Comparison of ENCODE assay signal across 13 cellular contexts in the genomic region with DNA sequence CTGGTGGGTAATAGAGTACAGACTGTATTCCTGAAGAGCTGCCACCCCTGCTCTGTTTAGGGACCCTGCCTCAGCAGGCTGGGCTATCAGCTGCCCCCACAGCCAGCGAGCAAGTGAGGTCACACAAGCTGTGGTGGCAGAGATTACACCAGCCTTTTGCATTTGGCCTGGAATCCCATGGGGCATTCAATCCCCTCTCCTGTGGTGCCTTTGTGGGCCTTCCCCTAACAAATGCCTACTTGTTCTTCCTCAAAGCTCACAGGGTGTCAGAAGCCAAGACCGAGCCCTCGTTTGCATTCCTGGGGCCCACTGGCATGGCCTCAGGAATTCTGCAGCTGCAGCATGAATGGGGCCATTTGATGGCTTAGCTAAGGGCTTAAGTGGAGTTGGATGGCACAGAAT.
DNase-seq lines count a peak whose midpoint lies in the region; ATAC-seq and TF ChIP-seq lines count a peak whose summit lies in the region.
"Had no signal": no experiment of that assay in that cellular context is flagged by ENCODE, and none has a peak within 500 bp of the region (broad histone marks: within the 10 kb centered on the region; RNA-seq: fewer than 3 reads in every experiment).

No MANE protein-coding gene starts in this region.

- peak; percentile 45 for DNase-seq in G401 (ENCODE audit: low spot score)
- peak; percentile 78 for DNase-seq in astrocyte of the hippocampus (ENCODE audit: low read depth, low spot score)
- DNase-seq in iPS DF 6.9 (ENCODE audit: low read depth, low spot score): peak; percentile 80
- peak; percentile 52 for DNase-seq in retinal pigment epithelial cell (ENCODE audit: low read depth)
- DNase-seq in activated naive CD4-positive, alpha-beta T cell treated with anti-CD3 and anti-CD28 coated beads for 36 hours: no peak
- no peak for DNase-seq in HK-2 (ENCODE audit: unreplicated experiment)
- no peak for DNase-seq in RPMI8226
- DNase-seq: activated naive CD4-positive, alpha-beta T cell treated with anti-CD3 and anti-CD28 coated beads, Interleukin-2, amount 10 ng/mL, durations not matched to agents 7 days and 5 days; NCI-H2171 treated with DMSO at 0.1 percent for 48 hours had no signal

- H3K27me3 Mint-ChIP-seq in activated naive CD4-positive, alpha-beta T cell treated with anti-CD3 and anti-CD28 coated beads for 36 hours (ENCODE audit: low read depth): peaks cover 13% of the 10 kb centered on the region

- H3K36me3 ChIP-seq in iPS DF 6.9 (ENCODE audit: control insufficient read depth, insufficient read depth, low read length): no peaks in the 10 kb centered on the region
- H3K36me3 ChIP-seq: pancreas had no signal

- H3K9me3 ChIP-seq in iPS DF 6.9 (ENCODE audit: control insufficient read depth, insufficient read depth, low read length): no peaks in the 10 kb centered on the region
- H3K9me3 ChIP-seq: pancreas had no signal

- no peak overlapping the region for H3K27ac ChIP-seq in iPS DF 6.9 (ENCODE audit: low read length)
- H3K27ac ChIP-seq: pancreas had no signal

- H3K36me3 Mint-ChIP-seq in activated naive CD4-positive, alpha-beta T cell treated with anti-CD3 and anti-CD28 coated beads for 36 hours (ENCODE audit: low read depth): no peaks in the 10 kb centered on the region
- H3K36me3 Mint-ChIP-seq: activated naive CD4-positive, alpha-beta T cell treated with anti-CD3 and anti-CD28 coated beads, Interleukin-2, amount 10 ng/mL, durations not matched to agents 7 days and 5 days had no signal

- H3K27ac Mint-ChIP-seq in activated naive CD4-positive, alpha-beta T cell treated with anti-CD3 and anti-CD28 coated beads for 36 hours: no peak overlapping the region
- H3K27ac Mint-ChIP-seq: activated naive CD4-positive, alpha-beta T cell treated with anti-CD3 and anti-CD28 coated beads, Interleukin-2, amount 10 ng/mL, durations not matched to agents 7 days and 5 days; B cell had no signal

- H3K27me3 ChIP-seq in iPS DF 6.9 (ENCODE audit: control insufficient read depth, insufficient read depth, low read length): peaks cover 4% of the 10 kb centered on the region
- H3K27me3 ChIP-seq: pancreas had no signal

- H3K4me3 Mint-ChIP-seq in activated naive CD4-positive, alpha-beta T cell treated with anti-CD3 and anti-CD28 coated beads for 36 hours: no peak overlapping the region
- H3K4me3 Mint-ChIP-seq: activated naive CD4-positive, alpha-beta T cell treated with anti-CD3 and anti-CD28 coated beads, Interleukin-2, amount 10 ng/mL, durations not matched to agents 7 days and 5 days; B cell; central memory CD8-positive, alpha-beta T cell had no signal

- ATAC-seq in GM21723 (IDR thresholded peaks at IDR 0.05; ENCODE audit: unreplicated experiment): no peak

- in situ Hi-C loops in G401 (cut with HindIII; ENCODE audit: low sequenced_read_pairs): no loop called here

- TF ChIP-seq CTCF in retinal pigment epithelial cell (conservative IDR thresholded peaks at IDR 0.05; ENCODE audit: low read depth, low read length): no peak

- CTCF ChIA-PET in activated naive CD4-positive, alpha-beta T cell treated with anti-CD3 and anti-CD28 coated beads for 36 hours (lab: Charles Lee): no interaction called here

- H3K9me3 Mint-ChIP-seq in activated naive CD4-positive, alpha-beta T cell treated with anti-CD3 and anti-CD28 coated beads for 36 hours: no peaks in the 10 kb centered on the region
- H3K9me3 Mint-ChIP-seq: activated naive CD4-positive, alpha-beta T cell treated with anti-CD3 and anti-CD28 coated beads, Interleukin-2, amount 10 ng/mL, durations not matched to agents 7 days and 5 days; central memory CD8-positive, alpha-beta T cell had no signal

- H3K4me1 Mint-ChIP-seq in activated naive CD4-positive, alpha-beta T cell treated with anti-CD3 and anti-CD28 coated beads for 36 hours (ENCODE audit: low read depth): no peaks in the 10 kb centered on the region
- H3K4me1 Mint-ChIP-seq: activated naive CD4-positive, alpha-beta T cell treated with anti-CD3 and anti-CD28 coated beads, Interleukin-2, amount 10 ng/mL, durations not matched to agents 7 days and 5 days; B cell; central memory CD8-positive, alpha-beta T cell had no signal

- WGBS in iPS DF 6.9 (ENCODE audit: insufficient coverage, insufficient read length): no CpG with 5 or more reads among the region's 3 CpGs

- no peaks in the 10 kb centered on the region for H3K4me1 ChIP-seq in iPS DF 6.9 (ENCODE audit: control insufficient read depth, insufficient read depth, low read length)

- intact Hi-C loops in activated naive CD4-positive, alpha-beta T cell treated with anti-CD3 and anti-CD28 coated beads for 36 hours (cut with micrococcal nuclease): no loop called here

- H3K4me3 ChIP-seq in iPS DF 6.9 (ENCODE audit: low read length) (no peak overlapping the region), retinal pigment epithelial cell (ENCODE audit: low read length) (no peak overlapping the region)
- H3K4me3 ChIP-seq: pancreas had no signal

Comparison
In these comparisons a context has a peak if more than half of its experiments do, and no peak if none do; other contexts are left out.
1. DNase-seq: peak in G401 (single experiment), astrocyte of the hippocampus (single experiment), iPS DF 6.9 (single experiment) and retinal pigment epithelial cell (single experiment); none in activated naive CD4-positive, alpha-beta T cell treated with anti-CD3 and anti-CD28 coated beads for 36 hours (single experiment), HK-2 (single experiment) and RPMI8226 (single experiment).